ENCODE assay signal across 8 cellular contexts in the genomic region with DNA sequence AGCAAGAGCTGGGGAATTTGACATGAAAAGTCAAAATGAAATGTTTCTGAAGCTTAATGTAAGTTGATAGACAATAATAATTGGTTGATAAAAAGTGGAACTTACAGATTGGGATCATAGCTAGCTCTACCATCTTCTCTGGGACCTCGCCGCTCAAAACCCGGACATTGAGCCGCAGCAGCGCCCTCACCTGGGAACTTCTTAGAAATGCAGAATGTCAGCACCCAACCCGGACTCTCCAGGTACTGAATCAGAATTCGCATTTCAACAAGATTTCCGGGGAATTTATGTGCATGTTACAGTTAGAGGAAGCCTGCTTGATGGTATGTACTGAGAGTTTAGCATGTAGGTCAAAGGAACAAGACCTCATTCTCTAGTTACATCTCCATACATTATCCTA. TPM values are rescaled to one million over a fixed set of nuclear protein-coding genes. Genes with fewer than 3 reads are reported as not detected.
DNase-seq lines count a peak whose midpoint lies in the region; ATAC-seq and TF ChIP-seq lines count a peak whose summit lies in the region.

No MANE protein-coding gene starts in this region.

- no peak overlapping the region for H3K4ac ChIP-seq in mesenchymal stem cell (ENCODE audit: low read depth in 1 of 2, low read length in 2 of 2)

- TF ChIP-seq CTCF in adrenal gland (IDR thresholded peaks at IDR 0.05) (peak; percentile 24 to 54 (median 46)), tibial artery (IDR thresholded peaks at IDR 0.05) (no peak)

- no peak overlapping the region for H2AFZ ChIP-seq in mesenchymal stem cell (ENCODE audit: low read depth, low read length)

- no peak overlapping the region for H3K4me2 ChIP-seq in mesenchymal stem cell (ENCODE audit: low read length, poor library complexity, severe bottlenecking)

- no peak overlapping the region for H3K23ac ChIP-seq in mesenchymal stem cell (ENCODE audit: low read length in 2 of 2)

- H3K79me1 ChIP-seq in mesenchymal stem cell (replicated peaks; ENCODE audit: low read length, poor library complexity, severe bottlenecking), result peaks cover 12% of the 10 kb centered on the region

- no peak overlapping the region for H3K27ac ChIP-seq in adrenal gland
- H3K27ac ChIP-seq in mesenchymal stem cell (ENCODE audit: low read length, poor library complexity, severe bottlenecking), result no peak overlapping the region
- H3K27ac ChIP-seq in tibial artery, result no peak overlapping the region

- H3K18ac ChIP-seq in mesenchymal stem cell (ENCODE audit: low read depth in 1 of 2, low read length in 2 of 2), result no peak overlapping the region

- intact Hi-C loops in adrenal gland (cut with DNase I) (loop anchor here in 1 of 2 donors (10.0 kb wide), 1 partner anchor 220 kb away; no protein-coding TSS in a partner anchor), tibial artery (cut with DNase I; ENCODE audit: low total_unique reads) (loop anchor here (5.0 kb wide), 1 partner anchor 142 kb away; no protein-coding TSS in a partner anchor)

- no peak overlapping the region for H2BK120ac ChIP-seq in mesenchymal stem cell (ENCODE audit: low read depth, low read length)

- H4K91ac ChIP-seq in mesenchymal stem cell (ENCODE audit: low read length), result no peak overlapping the region

- H3K4me1 ChIP-seq in adrenal gland (replicated peaks in 1 of 2), result peaks cover 28 to 35% of the 10 kb centered on the region in 2 donors
- peaks cover 5% of the 10 kb centered on the region for H3K4me1 ChIP-seq in mesenchymal stem cell (ENCODE audit: control insufficient read depth, insufficient read depth, low read depth, low read length)
- H3K4me1 ChIP-seq in tibial artery, result peaks cover 0 to 9% (median 4%) of the 10 kb centered on the region in 4 donors

- H3K36me3 ChIP-seq in adrenal gland (replicated peaks in 1 of 2) (no peaks in the 10 kb centered on the region), mesenchymal stem cell (ENCODE audit: control insufficient read depth in 1 of 2, insufficient read depth in 2 of 2, low read depth in 1 of 2, low read length in 2 of 2) (no peaks in the 10 kb centered on the region), tibial artery (no peaks in the 10 kb centered on the region)

- no peak overlapping the region for H3K4me3 ChIP-seq in adrenal gland
- no peak overlapping the region for H3K4me3 ChIP-seq in mesenchymal stem cell (ENCODE audit: insufficient read depth in 1 of 2, low read depth in 1 of 2, low read length in 2 of 2)
- no peak overlapping the region for H3K4me3 ChIP-seq in tibial artery

- DNase-seq in NK-92 treated with Interleukin-12 subunit alpha and Interleukin-12 subunit beta, amount 100 ng/mL, for 24 hours (lab: John Stamatoyannopoulos, UW), result peak; percentile 2
- no peak for DNase-seq in NK-92 (lab: John Stamatoyannopoulos, UW; ENCODE audit: unreplicated experiment)
- peak; percentile 36 for DNase-seq in MV-4-11 (lab: John Stamatoyannopoulos, UW)
- DNase-seq in adrenal gland, result peak in 3 of 7 donors; percentile 46 to 57 (median 49)
- DNase-seq in mesenchymal stem cell, result peak; percentile 52
- no peak for DNase-seq in tibial artery
- no peak for DNase-seq in GF-D8 (lab: John Stamatoyannopoulos, UW)

- H3K9ac ChIP-seq in mesenchymal stem cell (ENCODE audit: low read length), result no peak overlapping the region

- no peaks in the 10 kb centered on the region for H3K9me3 ChIP-seq in adrenal gland (replicated peaks in 1 of 3)
- H3K9me3 ChIP-seq in mesenchymal stem cell (ENCODE audit: control insufficient read depth, low read length), result no peaks in the 10 kb centered on the region
- no peaks in the 10 kb centered on the region for H3K9me3 ChIP-seq in tibial artery

- H2AK5ac ChIP-seq in mesenchymal stem cell (ENCODE audit: low read length, severe bottlenecking), result no peak overlapping the region

- WGBS in adrenal gland, 4 donors, result 42 to 63% (median 52%) methylated on average over 8 of the region's 8 CpGs
- 10% methylated on average over 6 of the region's 8 CpGs for WGBS in mesenchymal stem cell

- H3K14ac ChIP-seq in mesenchymal stem cell (ENCODE audit: low read length in 2 of 2), result no peak overlapping the region

- H2BK15ac ChIP-seq in mesenchymal stem cell (ENCODE audit: low read depth, poor library complexity, severe bottlenecking), result no peak overlapping the region

- TF ChIP-seq POLR2A in adrenal gland (IDR thresholded peaks at IDR 0.05), result no peak

- H3K27me3 ChIP-seq in adrenal gland (no peaks in the 10 kb centered on the region), mesenchymal stem cell (ENCODE audit: control insufficient read depth in 1 of 2, insufficient read depth in 1 of 2, low read length in 2 of 2) (no peaks in the 10 kb centered on the region), tibial artery (no peaks in the 10 kb centered on the region)

- H2BK5ac ChIP-seq in mesenchymal stem cell (ENCODE audit: low read depth, low read length, poor library complexity, severe bottlenecking), result no peak overlapping the region

- no peak overlapping the region for H4K8ac ChIP-seq in mesenchymal stem cell (ENCODE audit: low read length)

- no peak overlapping the region for H2BK12ac ChIP-seq in mesenchymal stem cell (ENCODE audit: low read length in 2 of 2)

- ATAC-seq in HG02970 (IDR thresholded peaks at IDR 0.05; ENCODE audit: low FRiP score, unreplicated experiment), result no peak

RNA-seq across cellular contexts. Expression of a gene that starts 36.7 kb away (rescaled TPM):
- 100 to 1,000 TPM in 7 of 8 donors, 10 to 100 TPM in 1; 75.0 to 430 (median 307) TPM for total RNA-seq in adrenal gland
- 10 to 100 TPM; 42.9 to 74.5 (median 72.4) TPM for polyA plus RNA-seq in adrenal gland
- 6.7 TPM for polyA plus RNA-seq in mesenchymal stem cell (2013, experiment 1 of 2)
- polyA plus RNA-seq in mesenchymal stem cell (2013, experiment 2 of 2), result 5.9 TPM

Comparison
In these comparisons a context has a peak if more than half of its experiments do, and no peak if none do; other contexts are left out.
1. DNase-seq: peak in NK-92 treated with Interleukin-12 subunit alpha and Interleukin-12 subunit beta, amount 100 ng/mL, for 24 hours (single experiment), MV-4-11 (single experiment) and mesenchymal stem cell (single experiment); none in NK-92 (single experiment), tibial artery (0 of 2) and GF-D8 (single experiment).
2. CTCF ChIP-seq: peak in adrenal gland (6 of 6); none in tibial artery (0 of 2).